18 cellular contexts compared by ENCODE assay signal in the genomic region with DNA sequence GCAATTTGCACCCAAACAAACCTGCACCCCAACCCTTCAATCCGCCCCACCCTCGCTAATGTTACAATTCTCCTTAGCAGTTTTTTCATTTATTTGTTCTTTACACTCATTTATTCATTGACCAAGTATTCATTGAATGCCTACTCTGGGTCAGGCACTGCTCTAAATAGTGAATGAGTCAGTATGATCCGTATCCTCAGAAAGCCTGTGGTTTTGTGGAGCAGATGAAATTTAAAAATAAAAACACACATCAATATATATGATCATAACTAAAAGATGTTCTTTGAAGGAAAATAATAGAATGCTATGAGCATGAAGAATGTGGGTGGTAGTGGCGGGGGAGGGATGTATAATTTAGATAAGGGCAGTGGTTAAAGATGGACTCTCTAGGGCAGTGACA. TPM values are rescaled to one million over a fixed set of nuclear protein-coding genes. Genes with fewer than 3 reads are reported as not detected.
DNase-seq lines count a peak whose midpoint lies in the region; ATAC-seq, FAIRE-seq and TF ChIP-seq lines count a peak whose summit lies in the region.
"Had no signal": no experiment of that assay in that cellular context is flagged by ENCODE, and none has a peak within 500 bp of the region (broad histone marks: within the 10 kb centered on the region; RNA-seq: fewer than 3 reads in every experiment).

No MANE protein-coding gene starts in this region.

- no peaks in the 10 kb centered on the region for H3K4me1 Mint-ChIP-seq in natural killer cell treated with Interleukin-12 subunit alpha and Interleukin-12 subunit beta and Interleukin-15 and Interleukin-18, amount 100 ng/mL, for 72 hours (ENCODE audit: low read depth in 2 of 2)

- H3K27me3 ChIP-seq in AG04450 (ENCODE audit: control insufficient read depth, insufficient read depth, low read length) (no peaks in the 10 kb centered on the region), bronchial epithelial cell (ENCODE audit: control insufficient read depth, insufficient read depth, low read length) (no peaks in the 10 kb centered on the region)

- no peaks in the 10 kb centered on the region for H3K36me3 Mint-ChIP-seq in natural killer cell treated with Interleukin-12 subunit alpha and Interleukin-12 subunit beta and Interleukin-15 and Interleukin-18, amount 100 ng/mL, for 72 hours
- H3K36me3 Mint-ChIP-seq: brain had no signal

- CTCF ChIA-PET in AG04450 (lab: Charles Lee), result interaction anchor here (1.0 to 2.5 kb wide), 4 partner anchors 9 to 137 kb away, joined by 4 to 20 read pairs (median 12); no protein-coding TSS in a partner anchor

- no peak for TF ChIP-seq CTCF in AG04450 (IDR thresholded peaks at IDR 0.05; ENCODE audit: low read depth, low read length)
- TF ChIP-seq CTCF in bronchial epithelial cell (IDR thresholded peaks at IDR 0.05; ENCODE audit: insufficient read depth, low read length, severe bottlenecking), result no peak

- peak; percentile 48 for DNase-seq in AG04450 (ENCODE audit: low read depth, low spot score)
- DNase-seq in M059J (ENCODE audit: low read depth), result peak; percentile 66
- DNase-seq in bronchial epithelial cell (ENCODE audit: low read depth), result peak; percentile 71
- peak; percentile 55 for DNase-seq in kidney glomerular epithelial cell (lab: John Stamatoyannopoulos, UW)
- no peak for DNase-seq in superior temporal gyrus (ENCODE audit: extremely low spot score)
- DNase-seq in natural killer cell treated with Interleukin-12 subunit alpha and Interleukin-12 subunit beta and Interleukin-15 and Interleukin-18, amount 100 ng/mL, for 72 hours (ENCODE audit: low spot score), result no peak
- DNase-seq: activated CD4-positive, alpha-beta T cell treated with anti-CD3 and anti-CD28 coated beads, Interleukin-2, amount 50 U/mL, for 1 hour; Calu3; NCI-H1105 treated with DMSO at 0.1 percent for 48 hours; NCI-H526; stimulated activated CD4-positive, alpha-beta T cell treated with anti-CD3 and anti-CD28 coated beads, Interleukin-12 subunit alpha, Interleukin-12 subunit beta, amount 100 ng/mL, for 4 hours; T1000 had no signal

- H3K9me3 Mint-ChIP-seq in natural killer cell treated with Interleukin-12 subunit alpha and Interleukin-12 subunit beta and Interleukin-15 and Interleukin-18, amount 100 ng/mL, for 72 hours, result no peaks in the 10 kb centered on the region
- H3K9me3 Mint-ChIP-seq: activated T-helper 2 cell treated with anti-CD3 and anti-CD28 coated beads, Interferon-gamma antibody, Interleukin-2, Interleukin-4, amounts not matched to agents 10 μg/mL and 5 μg/mL and 100 μg/mL, durations not matched to agents 14 hours and 24 hours and 36 hours had no signal

- no peak overlapping the region for H3K27ac Mint-ChIP-seq in natural killer cell treated with Interleukin-12 subunit alpha and Interleukin-12 subunit beta and Interleukin-15 and Interleukin-18, amount 100 ng/mL, for 72 hours
- H3K27ac Mint-ChIP-seq: activated T-helper 2 cell treated with anti-CD3 and anti-CD28 coated beads, Interferon-gamma antibody, Interleukin-2, Interleukin-4, amounts not matched to agents 10 μg/mL and 5 μg/mL and 100 μg/mL, durations not matched to agents 14 hours and 24 hours and 36 hours; brain had no signal

- POLR2A ChIA-PET in AG04450 (lab: Yijun Ruan, JAX), result no interaction called here

- peak overlapping the region; percentile 50 for H3K27ac ChIP-seq in AG04450 (ENCODE audit: low read depth, low read length)
- H3K27ac ChIP-seq: neutrophil had no signal

- H3K4me3 ChIP-seq in AG04450 (ENCODE audit: low read depth, low read length) (no peak overlapping the region), bronchial epithelial cell (ENCODE audit: low read depth, low read length) (no peak overlapping the region)
- H3K4me3 ChIP-seq: lung had no signal

- no peak for ATAC-seq in HG03135 (IDR thresholded peaks at IDR 0.05; ENCODE audit: unreplicated experiment)
- ATAC-seq in natural killer cell treated with Interleukin-12 subunit alpha and Interleukin-12 subunit beta and Interleukin-15 and Interleukin-18, amount 100 ng/mL, for 72 hours, result no peak
- ATAC-seq in HG03045 (IDR thresholded peaks at IDR 0.05; ENCODE audit: unreplicated experiment), result no peak

- H3K9me3 ChIP-seq in AG04450 (ENCODE audit: control insufficient read depth, insufficient read depth, low read length), result no peaks in the 10 kb centered on the region
- H3K9me3 ChIP-seq: neutrophil had no signal

- H3K4me3 Mint-ChIP-seq in natural killer cell treated with Interleukin-12 subunit alpha and Interleukin-12 subunit beta and Interleukin-15 and Interleukin-18, amount 100 ng/mL, for 72 hours, result no peak overlapping the region
- H3K4me3 Mint-ChIP-seq: brain had no signal

- no peaks in the 10 kb centered on the region for H3K36me3 ChIP-seq in bronchial epithelial cell (ENCODE audit: control insufficient read depth, insufficient read depth, low read length)
- H3K36me3 ChIP-seq: neutrophil had no signal

- H3K27me3 Mint-ChIP-seq in natural killer cell treated with Interleukin-12 subunit alpha and Interleukin-12 subunit beta and Interleukin-15 and Interleukin-18, amount 100 ng/mL, for 72 hours, result peaks cover 4 to 7% of the 10 kb centered on the region in 2 donors

- FAIRE-seq in bronchial epithelial cell (lab: Jason Lieb, UNC), result no peak

RNA-seq across cellular contexts. Expression of gene IFIT5, which starts 13.3 kb away (rescaled TPM):
- polyA plus RNA-seq in AG04450 (2011; rRNA removed), result 11.2 and 14.9 TPM in 2 replicates
- 7.9 and 12.5 TPM in 2 replicates for polyA minus RNA-seq in AG04450 (2011; rRNA and poly(A)+ RNA removed)
- total RNA-seq in M059J (2014; rRNA removed; shearing (Covaris generic)), result 57.4 and 77.5 TPM in 2 replicates
- 3.1 and 5.3 TPM in 2 replicates for total RNA-seq in bronchial epithelial cell
- total RNA-seq in natural killer cell treated with Interleukin-12 subunit alpha and Interleukin-12 subunit beta and Interleukin-15 and Interleukin-18, amount 100 ng/mL, for 72 hours, result 10 to 100 TPM in 1 of 2 donors, 1 to 10 TPM in 1; 5.2 to 17.5 TPM

RNA-seq across cellular contexts. Expression of gene IFIT1, which starts 35.2 kb away (rescaled TPM):
- polyA plus RNA-seq in AG04450 (2011; rRNA removed), result 24.3 and 32.8 TPM in 2 replicates
- 8.0 and 13.1 TPM in 2 replicates for polyA minus RNA-seq in AG04450 (2011; rRNA and poly(A)+ RNA removed)
- 733 and 788 TPM in 2 replicates for total RNA-seq in M059J (2014; rRNA removed; shearing (Covaris generic))
- 0.26 TPM in 2 replicates for total RNA-seq in bronchial epithelial cell
- total RNA-seq in natural killer cell treated with Interleukin-12 subunit alpha and Interleukin-12 subunit beta and Interleukin-15 and Interleukin-18, amount 100 ng/mL, for 72 hours, result under 1 TPM; 0.36 to 0.69 TPM

RNA-seq across cellular contexts. Expression of gene IFIT1B, which starts 49.8 kb away (rescaled TPM):
- polyA plus RNA-seq in AG04450 (2011; rRNA removed), result not detected in 2 replicates
- polyA minus RNA-seq in AG04450 (2011; rRNA and poly(A)+ RNA removed), result not detected in 2 replicates
- 0.37 and 0.76 TPM in 2 replicates for total RNA-seq in M059J (2014; rRNA removed; shearing (Covaris generic))
- not detected in 2 replicates for total RNA-seq in bronchial epithelial cell
- total RNA-seq in natural killer cell treated with Interleukin-12 subunit alpha and Interleukin-12 subunit beta and Interleukin-15 and Interleukin-18, amount 100 ng/mL, for 72 hours, result not detected
- total RNA-seq: activated T-helper 2 cell treated with anti-CD3 and anti-CD28 coated beads, Interferon-gamma antibody, Interleukin-2, Interleukin-4, amounts not matched to agents 10 μg/mL and 5 μg/mL and 100 μg/mL, durations not matched to agents 14 hours and 24 hours and 36 hours; Calu3 had no signal
- polyA plus RNA-seq: lung had no signal

Comparison
In these comparisons a context has a peak if more than half of its experiments do, and no peak if none do; other contexts are left out.
1. DNase-seq: peak in AG04450 (single experiment), M059J (single experiment), bronchial epithelial cell (single experiment) and kidney glomerular epithelial cell (single experiment); none in superior temporal gyrus (single experiment) and natural killer cell treated with Interleukin-12 subunit alpha and Interleukin-12 subunit beta and Interleukin-15 and Interleukin-18, amount 100 ng/mL, for 72 hours (single experiment).
2. RNA of gene IFIT1, which starts 35.2 kb away (total RNA-seq): 733 to 788 TPM in M059J; 0.36 to 0.69 TPM in natural killer cell treated with Interleukin-12 subunit alpha and Interleukin-12 subunit beta and Interleukin-15 and Interleukin-18, amount 100 ng/mL, for 72 hours and 0.26 TPM in bronchial epithelial cell; every median in the first group is over 100 times any median in the second.